14 cellular contexts compared by ENCODE assay signal in genomic region chr1:239112092-239112491, GRCh38.
"Had no signal": no experiment of that assay in that cellular context is flagged by ENCODE, and none has a peak within 500 bp of the region (broad histone marks: within the 10 kb centered on the region; RNA-seq: fewer than 3 reads in every experiment).

No MANE protein-coding gene starts in this region.

- H3K27me3 ChIP-seq: ascending aorta, heart left ventricle, left lung, right atrium auricular region had no signal

- H3K36me3 ChIP-seq: ascending aorta, heart left ventricle, left lung, right atrium auricular region had no signal

- FAIRE-seq: urothelium cell line had no signal

- H3K4me1 ChIP-seq: ascending aorta, heart left ventricle, left lung, parathyroid adenoma, right atrium auricular region had no signal

- H3K9ac ChIP-seq: parathyroid adenoma had no signal

- ATAC-seq: activated naive CD8-positive, alpha-beta T cell treated with anti-CD3 and anti-CD28 coated beads, Interleukin-2, amount 50 U/mL, for 24 hours; heart left ventricle; left lung had no signal

- H3K79me2 ChIP-seq: parathyroid adenoma had no signal

- H3K4me3 ChIP-seq: ascending aorta, heart left ventricle, left lung, right atrium auricular region, skin epidermis had no signal

- DNase-seq: activated B cell treated with CpG ODN at 0.5 μM for 24 hours; activated CD4-positive, alpha-beta T cell treated with anti-CD3 and anti-CD28 coated beads, Interleukin-2, amount 10 ng/mL, durations not matched to agents 24 days and 14 days; activated CD8-positive, alpha-beta memory T cell treated with anti-CD3 and anti-CD28 coated beads for 24 hours; activated naive CD4-positive, alpha-beta T cell treated with Interleukin-2 at 50 U/mL for 16 hours; activated naive CD8-positive, alpha-beta T cell treated with anti-CD3 and anti-CD28 coated beads, Interleukin-2, amount 50 U/mL, for 24 hours; foreskin melanocyte; heart left ventricle; islet precursor cell; left lung had no signal

- H3K27ac ChIP-seq: ascending aorta, heart left ventricle, left lung, parathyroid adenoma, right atrium auricular region, skin epidermis had no signal
